ENCODE assay signal across 26 cellular contexts in genomic region chr1:166960871-166961474, GRCh38.
DNase-seq lines count a peak whose midpoint lies in the region; ATAC-seq and TF ChIP-seq lines count a peak whose summit lies in the region.
"Had no signal": no experiment of that assay in that cellular context is flagged by ENCODE, and none has a peak within 500 bp of the region (broad histone marks: within the 10 kb centered on the region; RNA-seq: fewer than 3 reads in every experiment).

No MANE protein-coding gene starts in this region.

- H3K79me2 ChIP-seq in MM.1S (ENCODE audit: low read length) = no peaks in the 10 kb centered on the region

- H3K4me2 ChIP-seq in MM.1S (ENCODE audit: low read depth, low read length) = no peak overlapping the region

- H3F3A ChIP-seq in MM.1S (ENCODE audit: insufficient read depth, low read length) = no peaks in the 10 kb centered on the region

- no peaks in the 10 kb centered on the region for H3K9me2 ChIP-seq in MM.1S (replicated peaks; ENCODE audit: insufficient read depth, low read length)

- no peak for TF ChIP-seq CTCF in MM.1S (IDR thresholded peaks at IDR 0.05; ENCODE audit: low read length)

- H3K4me3 ChIP-seq in MM.1S (ENCODE audit: low read length) = no peak overlapping the region
- H3K4me3 ChIP-seq: gastrocnemius medialis, GM12878, sigmoid colon, suprapubic skin, vagina had no signal

- ATAC-seq in GM18861 (IDR thresholded peaks at IDR 0.05; ENCODE audit: unreplicated experiment) (peak; percentile 75), GM21423 (IDR thresholded peaks at IDR 0.05; ENCODE audit: unreplicated experiment) (peak; percentile 81), HG03175 (IDR thresholded peaks at IDR 0.05; ENCODE audit: unreplicated experiment) (peak; percentile 72), GM21381 (IDR thresholded peaks at IDR 0.05; ENCODE audit: unreplicated experiment) (no peak)
- ATAC-seq: esophagus mucosa, gastrocnemius medialis, GM12878, T-helper 17 cell had no signal

- H3K27ac ChIP-seq in MM.1S (ENCODE audit: low read length) = no peak overlapping the region
- H3K27ac ChIP-seq: gastrocnemius medialis, sigmoid colon, suprapubic skin, vagina, VCaP had no signal

- H3K9me3 ChIP-seq in MM.1S (replicated peaks; ENCODE audit: insufficient read depth, low read length) = no peaks in the 10 kb centered on the region
- H3K9me3 ChIP-seq: gastrocnemius medialis, sigmoid colon, suprapubic skin, vagina had no signal

- no peaks in the 10 kb centered on the region for H3K36me3 ChIP-seq in MM.1S (replicated peaks; ENCODE audit: insufficient read depth, low read length)
- H3K36me3 ChIP-seq: gastrocnemius medialis, sigmoid colon, suprapubic skin, vagina had no signal

- DNase-seq in left kidney (ENCODE audit: low read depth, low spot score) = peak; percentile 55
- no peak for DNase-seq in DMS53 treated with DMSO at 0.1 percent for 48 hours (lab: John Stamatoyannopoulos, UW; ENCODE audit: unreplicated experiment)
- no peak for DNase-seq in 8988T
- no peak for DNase-seq in MM.1S
- DNase-seq: activated CD4-positive, alpha-beta T cell treated with anti-CD3 and anti-CD28 coated beads, Interleukin-2, amount 50 U/mL, for 4 hours; activated CD8-positive, alpha-beta memory T cell treated with anti-CD3 and anti-CD28 coated beads, Interleukin-2, amount 50 U/mL, for 48 hours; activated effector memory CD4-positive, alpha-beta T cell treated with Interleukin-2 at 50 U/mL for 16 hours; CD4-positive, alpha-beta memory T cell; DMS53; effector CD8-positive, alpha-beta T cell; gastrocnemius medialis; hypothalamus; NCI-H1092; NCI-H2081 treated with DMSO at 0.1 percent for 48 hours; NCI-H446 treated with DMSO at 0.1 percent for 48 hours; sigmoid colon; T-helper 17 cell had no signal

- no peak overlapping the region for H2AFZ ChIP-seq in MM.1S (ENCODE audit: low read length)

- no peaks in the 10 kb centered on the region for H4K20me1 ChIP-seq in MM.1S (ENCODE audit: insufficient read depth, low read length)

- H3K9ac ChIP-seq in MM.1S (ENCODE audit: low read length) = no peak overlapping the region

- H3K27me3 ChIP-seq in MM.1S (replicated peaks; ENCODE audit: insufficient read depth, low read length) = no peaks in the 10 kb centered on the region
- H3K27me3 ChIP-seq: gastrocnemius medialis, sigmoid colon, vagina had no signal

- 0 out of 2 replicates have a peak, but pooled peaks cover 9% of the 10 kb centered on the region for H3K4me1 ChIP-seq in MM.1S (ENCODE audit: low read length)
- H3K4me1 ChIP-seq: gastrocnemius medialis, suprapubic skin, vagina had no signal
